12 cellular contexts compared by ENCODE assay signal in the genomic region with DNA sequence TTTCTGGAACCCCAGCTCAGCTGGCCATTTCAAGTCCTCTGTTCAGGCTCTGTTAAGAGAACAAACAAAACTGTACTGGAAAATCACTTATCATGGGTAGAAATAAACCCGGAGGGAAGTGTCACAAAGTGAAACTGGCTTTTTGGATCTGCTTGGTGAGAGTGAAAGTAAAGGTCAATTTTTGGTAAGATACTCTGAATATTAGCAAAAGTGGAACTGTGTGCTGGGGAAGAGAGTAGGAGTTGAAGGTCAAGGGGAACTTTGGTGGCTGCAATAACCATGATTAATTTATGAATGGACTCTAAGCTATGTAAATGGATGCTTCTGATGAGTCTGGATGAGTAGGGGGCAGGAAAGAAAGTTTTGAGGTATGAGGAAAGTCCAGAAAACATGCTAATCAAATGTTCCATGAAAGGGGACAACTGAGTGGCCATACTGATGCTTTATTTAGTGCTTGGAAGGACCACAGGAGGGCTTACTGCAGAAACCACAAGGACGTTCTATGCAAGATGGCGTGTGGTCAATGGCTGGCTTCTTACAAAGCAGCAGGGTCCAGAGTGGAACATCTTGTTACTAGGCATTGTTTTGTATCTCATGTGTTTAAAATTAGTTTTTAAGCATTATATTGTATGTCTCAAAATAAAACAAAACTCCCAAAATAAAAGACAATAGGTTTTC. TPM values are rescaled to one million over a fixed set of nuclear protein-coding genes. Genes with fewer than 3 reads are reported as not detected.
DNase-seq lines count a peak whose midpoint lies in the region; ATAC-seq and TF ChIP-seq lines count a peak whose summit lies in the region.
"Had no signal": no experiment of that assay in that cellular context is flagged by ENCODE, and none has a peak within 500 bp of the region (broad histone marks: within the 10 kb centered on the region; RNA-seq: fewer than 3 reads in every experiment).

No MANE protein-coding gene starts in this region.

- H3K79me2 ChIP-seq in KMS-11 (ENCODE audit: insufficient read depth, low read depth): no peaks in the 10 kb centered on the region

- H3K4me2 ChIP-seq in KMS-11: peak overlapping the region; percentile 40; the same call in 1 of the 2 replicates

- 0 out of 2 replicates have a peak overlapping the region, but pooled peaks have one; percentile 20 for H2AFZ ChIP-seq in KMS-11 (ENCODE audit: low read depth)

- H3K9me3 ChIP-seq in colonic mucosa: no peaks in the 10 kb centered on the region

- H3K27me3 ChIP-seq in KMS-11 (ENCODE audit: insufficient read depth, low read depth) (no peaks in the 10 kb centered on the region), colonic mucosa (no peaks in the 10 kb centered on the region)

- H4K20me1 ChIP-seq in KMS-11 (ENCODE audit: insufficient read depth): no peaks in the 10 kb centered on the region

- peaks cover 24% of the 10 kb centered on the region for H3K4me1 ChIP-seq in KMS-11 (ENCODE audit: low read depth, poor library complexity, severe bottlenecking)
- H3K4me1 ChIP-seq in colonic mucosa: no peaks in the 10 kb centered on the region

- H3K4me3 ChIP-seq in KMS-11 (IDR thresholded peaks at IDR 0.05; ENCODE audit: insufficient read depth, low read depth, low read length) (no peak overlapping the region), colonic mucosa (no peak overlapping the region)

- intact Hi-C loops in colonic mucosa (cut with DNase I): no loop called here

- TF ChIP-seq CTCF in KMS-11 (conservative IDR thresholded peaks at IDR 0.05; ENCODE audit: low read depth, low read length): no peak
- no peak for TF ChIP-seq CTCF in colonic mucosa (IDR thresholded peaks at IDR 0.05)

- ATAC-seq in GM18868 (IDR thresholded peaks at IDR 0.05; ENCODE audit: unreplicated experiment) (peak; percentile 60), HG02678 (IDR thresholded peaks at IDR 0.05; ENCODE audit: unreplicated experiment) (peak; percentile 68)

- H3K36me3 ChIP-seq in KMS-11 (ENCODE audit: insufficient read depth) (no peaks in the 10 kb centered on the region), colonic mucosa (no peaks in the 10 kb centered on the region)

- H3K9ac ChIP-seq in KMS-11: no peak overlapping the region
- H3K9ac ChIP-seq in colonic mucosa (ENCODE audit: low read depth in 2 of 2, low read length in 2 of 2): no peak overlapping the region

- peak; percentile 82 for DNase-seq in CD1c-positive myeloid dendritic cell (ENCODE audit: extremely low spot score)
- DNase-seq in HK-2 (ENCODE audit: unreplicated experiment): no peak
- DNase-seq in SW480 (ENCODE audit: low spot score): no peak
- no peak for DNase-seq in colonic mucosa
- DNase-seq in GM19238 (ENCODE audit: insufficient read length, low spot score): no peak
- DNase-seq: activated CD4-positive, alpha-beta T cell treated with anti-CD3 and anti-CD28 coated beads, Interleukin-2, amount 50 U/mL, for 4 hours; endodermal cell; NK-92 treated with Interleukin-12 subunit alpha and Interleukin-12 subunit beta, amount 100 ng/mL, for 24 hours; stimulated activated CD4-positive, alpha-beta T cell treated with anti-CD3 and anti-CD28 coated beads, Interleukin-1b, Interleukin-23, amount 100 ng/mL, for 48 hours had no signal

- no peak overlapping the region for H3K27ac ChIP-seq in KMS-11
- H3K27ac ChIP-seq in colonic mucosa: no peak overlapping the region

RNA-seq across cellular contexts. Expression of gene TNIP3, which starts 36.8 kb away (rescaled TPM):
- total RNA-seq in colonic mucosa: 1 to 10 TPM in 1 of 2 donors, under 1 TPM in 1; 0.40 to 1.2 TPM
